ENCODE assay signal across 8 cellular contexts in the genomic region with DNA sequence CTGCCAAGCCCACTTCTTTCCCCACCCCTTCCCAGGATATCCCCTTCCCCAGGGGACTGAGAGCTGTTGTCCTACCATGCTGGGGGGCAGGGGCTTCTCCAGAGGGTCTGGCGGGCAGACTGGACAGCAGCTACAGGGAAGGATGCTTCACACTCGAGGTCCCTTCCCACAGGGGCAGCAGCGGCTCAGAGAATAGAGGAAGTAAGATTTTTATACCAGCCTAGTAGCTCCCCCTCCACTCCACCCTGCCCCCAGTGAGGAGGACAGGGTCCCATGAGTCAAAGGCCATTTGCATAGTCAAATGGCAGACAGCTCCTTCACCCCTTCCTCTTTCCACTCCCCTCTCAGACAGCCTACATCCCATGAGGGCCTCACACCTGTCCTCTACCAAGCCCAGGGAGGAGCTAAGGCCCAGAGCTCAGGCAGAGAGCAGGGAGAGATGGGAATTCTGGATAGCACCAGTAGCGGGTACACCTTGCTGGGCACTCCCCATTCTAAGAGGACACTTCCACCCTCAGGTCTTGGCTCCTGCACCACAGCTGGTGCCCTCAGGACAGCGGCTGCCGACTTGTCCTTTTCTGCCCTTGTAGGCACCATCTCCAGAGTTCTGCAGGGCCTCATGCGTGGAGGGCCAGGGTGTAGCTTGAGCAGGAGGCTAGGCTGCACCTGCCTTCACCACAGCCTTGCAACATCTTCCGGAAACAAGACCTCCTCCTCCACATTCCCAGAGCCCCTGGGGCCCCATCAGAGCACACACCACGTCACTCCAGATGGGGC. TPM values are rescaled to one million over a fixed set of nuclear protein-coding genes. Genes with fewer than 3 reads are reported as not detected.
A peak's percentile ranks its signal among the peaks of the same experiment; 100 is the strongest.
DNase-seq lines count a peak whose midpoint lies in the region; ATAC-seq and TF ChIP-seq lines count a peak whose summit lies in the region.

A gene with protein sequence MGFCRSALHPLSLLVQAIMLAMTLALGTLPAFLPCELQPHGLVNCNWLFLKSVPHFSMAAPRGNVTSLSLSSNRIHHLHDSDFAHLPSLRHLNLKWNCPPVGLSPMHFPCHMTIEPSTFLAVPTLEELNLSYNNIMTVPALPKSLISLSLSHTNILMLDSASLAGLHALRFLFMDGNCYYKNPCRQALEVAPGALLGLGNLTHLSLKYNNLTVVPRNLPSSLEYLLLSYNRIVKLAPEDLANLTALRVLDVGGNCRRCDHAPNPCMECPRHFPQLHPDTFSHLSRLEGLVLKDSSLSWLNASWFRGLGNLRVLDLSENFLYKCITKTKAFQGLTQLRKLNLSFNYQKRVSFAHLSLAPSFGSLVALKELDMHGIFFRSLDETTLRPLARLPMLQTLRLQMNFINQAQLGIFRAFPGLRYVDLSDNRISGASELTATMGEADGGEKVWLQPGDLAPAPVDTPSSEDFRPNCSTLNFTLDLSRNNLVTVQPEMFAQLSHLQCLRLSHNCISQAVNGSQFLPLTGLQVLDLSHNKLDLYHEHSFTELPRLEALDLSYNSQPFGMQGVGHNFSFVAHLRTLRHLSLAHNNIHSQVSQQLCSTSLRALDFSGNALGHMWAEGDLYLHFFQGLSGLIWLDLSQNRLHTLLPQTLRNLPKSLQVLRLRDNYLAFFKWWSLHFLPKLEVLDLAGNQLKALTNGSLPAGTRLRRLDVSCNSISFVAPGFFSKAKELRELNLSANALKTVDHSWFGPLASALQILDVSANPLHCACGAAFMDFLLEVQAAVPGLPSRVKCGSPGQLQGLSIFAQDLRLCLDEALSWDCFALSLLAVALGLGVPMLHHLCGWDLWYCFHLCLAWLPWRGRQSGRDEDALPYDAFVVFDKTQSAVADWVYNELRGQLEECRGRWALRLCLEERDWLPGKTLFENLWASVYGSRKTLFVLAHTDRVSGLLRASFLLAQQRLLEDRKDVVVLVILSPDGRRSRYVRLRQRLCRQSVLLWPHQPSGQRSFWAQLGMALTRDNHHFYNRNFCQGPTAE (minus strand): TSS at position 194 of the 777 bp plus-strand sequence. CDS start 116 bp downstream, at position 78.

- H3K4me3 Mint-ChIP-seq in activated naive CD8-positive, alpha-beta T cell: peak within 1 kb of the TSS; percentile 57

- H3K9me3 Mint-ChIP-seq in activated naive CD8-positive, alpha-beta T cell (ENCODE audit: low read depth): no peaks in the 10 kb centered on the region

- ATAC-seq in GM21576 (IDR thresholded peaks at IDR 0.05; ENCODE audit: unreplicated experiment): peak; percentile 76

- DNase-seq in Jurkat, Clone E6-1 (ENCODE audit: low read depth, low spot score): peak; percentile 92
- DNase-seq in 8988T: no peak
- DNase-seq in MG63: no peak
- DNase-seq in retina: no peak
- no peak for DNase-seq in testis

- TF ChIP-seq POLR2A in GM18526 (IDR thresholded peaks at IDR 0.05; ENCODE audit: extremely low read depth, insufficient read length): peak; percentile 80
- no peak for TF ChIP-seq POLR2A in testis (IDR thresholded peaks at IDR 0.05)

- H3K36me3 ChIP-seq in MG63 (no peaks in the 10 kb centered on the region), testis (ENCODE audit: low read depth, missing control alignments) (no peaks in the 10 kb centered on the region)

- no peaks in the 10 kb centered on the region for H3K27me3 Mint-ChIP-seq in activated naive CD8-positive, alpha-beta T cell

- peaks cover 7% of the 10 kb centered on the region for H3K4me1 ChIP-seq in testis

- no peaks in the 10 kb centered on the region for H3K36me3 Mint-ChIP-seq in activated naive CD8-positive, alpha-beta T cell

- intact Hi-C loops in testis (cut with DNase I; ENCODE audit: low total_unique reads): no loop called here

- H3K27ac ChIP-seq in testis: no peak within 1 kb of the TSS

- H3K27me3 ChIP-seq in MG63: no peaks in the 10 kb centered on the region
- H3K27me3 ChIP-seq in testis: no peaks in the 10 kb centered on the region

- no peaks in the 10 kb centered on the region for H3K9me3 ChIP-seq in MG63
- no peaks in the 10 kb centered on the region for H3K9me3 ChIP-seq in testis

- 75 to 77% methylated on average over 6 to 9 of the region's 9 CpGs for WGBS in testis, 2 donors

- TF ChIP-seq CTCF in testis (IDR thresholded peaks at IDR 0.05): no peak

- H3K4me3 ChIP-seq in Jurkat, Clone E6-1 (ENCODE audit: low read length): peak within 1 kb of the TSS; percentile 25
- H3K4me3 ChIP-seq in MG63 (no peak within 1 kb of the TSS), testis (no peak within 1 kb of the TSS)

- H3K4me1 Mint-ChIP-seq in activated naive CD8-positive, alpha-beta T cell (ENCODE audit: low read depth): peaks cover 61% of the 10 kb centered on the region

- H3K27ac Mint-ChIP-seq in activated naive CD8-positive, alpha-beta T cell: peak within 1 kb of the TSS; percentile 91

RNA-seq across cellular contexts. Expression of the gene that starts here (rescaled TPM):
- polyA plus RNA-seq in Jurkat, Clone E6-1 (2012; ENCODE audit: insufficient read depth, insufficient read length): not detected
- not detected in 2 replicates for total RNA-seq in MG63 (2014; rRNA removed; shearing (Covaris generic); ENCODE audit: low replicate concordance)
- total RNA-seq in testis: under 1 TPM; 0.08 to 0.25 TPM
- polyA plus RNA-seq in testis (ENCODE audit: insufficient read depth, low read depth, low replicate concordance): 0.20 TPM
